ENCODE assay signal across 24 cellular contexts in genomic region chr14:25942090-25942489, GRCh38.
A peak's percentile ranks its signal among the peaks of the same experiment; 100 is the strongest.
DNase-seq lines count a peak whose midpoint lies in the region; ATAC-seq, FAIRE-seq and TF ChIP-seq lines count a peak whose summit lies in the region.
"Had no signal": no experiment of that assay in that cellular context is flagged by ENCODE, and none has a peak within 500 bp of the region (broad histone marks: within the 10 kb centered on the region; RNA-seq: fewer than 3 reads in every experiment).

No MANE protein-coding gene starts in this region.

- TF ChIP-seq RAD21 in HepG2 (CRISPR knock-in tag; IDR thresholded peaks at IDR 0.05): no peak
- no peak for TF ChIP-seq RAD21 in H1 (IDR thresholded peaks at IDR 0.05 in 1 of 2, conservative IDR thresholded peaks at IDR 0.05 in 1 of 2; ENCODE audit: low read depth in 2 of 2, low read length in 2 of 2)

- H2BK5ac ChIP-seq in H1 (ENCODE audit: low read depth, low read length) (no peak overlapping the region), neuronal stem cell (ENCODE audit: low read length) (no peak overlapping the region)

- H3K4me1 ChIP-seq in HepG2 (ENCODE audit: insufficient read depth, low read length) (no peaks in the 10 kb centered on the region), right lobe of liver (no peaks in the 10 kb centered on the region), H1 (replicated peaks in 1 of 4; ENCODE audit: control insufficient read depth in 3 of 4, insufficient read depth in 4 of 4, low read length in 3 of 4) (no peaks in the 10 kb centered on the region), neuronal stem cell (ENCODE audit: control insufficient read depth in 2 of 2, insufficient read depth in 1 of 2, low read depth in 1 of 2, low read length in 2 of 2) (peaks cover 0 to 2% of the 10 kb centered on the region in 2 donors), gastrocnemius medialis (no peaks in the 10 kb centered on the region)
- H3K4me1 ChIP-seq: BE2C, BLaER1 had no signal

- ATAC-seq in HepG2 (no peak), right lobe of liver (no peak), gastrocnemius medialis (no peak)
- ATAC-seq: GM12878 had no signal

- H3K79me1 ChIP-seq in H1 (ENCODE audit: low read depth, low read length) (no peaks in the 10 kb centered on the region), neuronal stem cell (ENCODE audit: low read depth, low read length) (no peaks in the 10 kb centered on the region)

- H3K9ac ChIP-seq in HepG2 (ENCODE audit: insufficient read depth, low read depth, low read length) (no peak overlapping the region), H1 (replicated peaks in 1 of 4; ENCODE audit: extremely low read depth in 1 of 4, low read depth in 3 of 4, low read length in 3 of 4) (no peak overlapping the region), neuronal stem cell (ENCODE audit: low read depth, low read length, poor library complexity) (no peak overlapping the region)
- H3K9ac ChIP-seq: BLaER1 had no signal

- BruUV-seq in HepG2 (replicated peaks; lab: Mats Ljungman, UMichigan): no TSS peak

- H3K4me3 ChIP-seq in HepG2 (replicated peaks in 1 of 3; ENCODE audit: insufficient read depth in 1 of 3, low read depth in 2 of 3, low read length in 3 of 3) (no peak overlapping the region), right lobe of liver (no peak overlapping the region), H1 (ENCODE audit: extremely low read depth in 1 of 4, insufficient read depth in 2 of 4, low read depth in 3 of 4, low read length in 4 of 4) (no peak overlapping the region), neuronal stem cell (ENCODE audit: low read length in 2 of 2) (no peak overlapping the region), gastrocnemius medialis (no peak overlapping the region)
- H3K4me3 ChIP-seq: BLaER1, GM12878 had no signal

- POLR2A ChIA-PET in HepG2 (lab: Yijun Ruan, JAX) (no interaction called here), H1 (lab: Charles Lee; ENCODE audit: partially characterized antibody) (no interaction called here)

- H3K56ac ChIP-seq in H1 (replicated peaks; ENCODE audit: insufficient read length, low read depth, low read length): no peak overlapping the region

- no peak overlapping the region for H3K4me2 ChIP-seq in HepG2 (ENCODE audit: low read depth, low read length)
- no peak overlapping the region for H3K4me2 ChIP-seq in H1 (ENCODE audit: insufficient read depth in 1 of 2, low read depth in 2 of 2, low read length in 2 of 2)
- H3K4me2 ChIP-seq in neuronal stem cell (ENCODE audit: insufficient read depth, low read length, poor library complexity, severe bottlenecking): no peak overlapping the region
- H3K4me2 ChIP-seq: BLaER1 had no signal

- H2BK120ac ChIP-seq in H1 (replicated peaks; ENCODE audit: low read depth, low read length): no peak overlapping the region
- no peak overlapping the region for H2BK120ac ChIP-seq in neuronal stem cell (ENCODE audit: low read depth, low read length)

- FAIRE-seq in HepG2 (lab: Jason Lieb, UNC) (no peak), H1 (lab: Jason Lieb, UNC) (no peak)
- FAIRE-seq: GM12878, GM12892, GM18507 had no signal

- TF ChIP-seq EP300 in HepG2 (IDR thresholded peaks at IDR 0.05; ENCODE audit: low read depth in 2 of 2, low read length in 2 of 2) (no peak), HepG2 (CRISPR knock-in tag; IDR thresholded peaks at IDR 0.05; ENCODE audit: borderline replicate concordance) (no peak), H1 (IDR thresholded peaks at IDR 0.05; ENCODE audit: borderline replicate concordance in 1 of 2, low read depth in 2 of 2, low read length in 2 of 2) (no peak)

- H2BK12ac ChIP-seq in H1 (ENCODE audit: low read depth, low read length): no peak overlapping the region
- H2BK12ac ChIP-seq in neuronal stem cell (ENCODE audit: low read length): no peak overlapping the region

- H3K14ac ChIP-seq in H1 (ENCODE audit: insufficient read length) (no peak overlapping the region), neuronal stem cell (ENCODE audit: low read length) (no peak overlapping the region)

- no peaks in the 10 kb centered on the region for H3K36me3 ChIP-seq in HepG2 (replicated peaks in 1 of 2; ENCODE audit: control insufficient read depth in 1 of 2, insufficient read depth in 2 of 2, low read length in 2 of 2)
- no peaks in the 10 kb centered on the region for H3K36me3 ChIP-seq in right lobe of liver
- no peaks in the 10 kb centered on the region for H3K36me3 ChIP-seq in H1 (ENCODE audit: control insufficient read depth in 2 of 4, insufficient read depth in 4 of 4, low read length in 3 of 4)
- H3K36me3 ChIP-seq in neuronal stem cell (replicated peaks in 1 of 2; ENCODE audit: control insufficient read depth in 2 of 2, insufficient read depth in 2 of 2, low read length in 2 of 2): no peaks in the 10 kb centered on the region
- H3K36me3 ChIP-seq in gastrocnemius medialis: no peaks in the 10 kb centered on the region
- H3K36me3 ChIP-seq: BE2C, BLaER1 had no signal

- H4K8ac ChIP-seq in H1 (ENCODE audit: extremely low read depth, insufficient read depth, low read length) (no peak overlapping the region), neuronal stem cell (ENCODE audit: low read depth, low read length) (no peak overlapping the region)

- intact Hi-C loops in HepG2 (cut with micrococcal nuclease; ENCODE audit: unreplicated experiment) (no loop called here), right lobe of liver (cut with DNase I) (no loop called here), gastrocnemius medialis (cut with DNase I; ENCODE audit: low total_unique reads) (no loop called here)

- H3K23ac ChIP-seq in H1 (ENCODE audit: insufficient read length): no peak overlapping the region
- H3K23ac ChIP-seq in neuronal stem cell (ENCODE audit: low read depth, low read length, poor library complexity): no peak overlapping the region

- no peaks in the 10 kb centered on the region for H3K23me2 ChIP-seq in H1 (ENCODE audit: low read depth, low read length)

- H2AK5ac ChIP-seq in H1 (ENCODE audit: low read depth, low read length): no peak overlapping the region
- H2AK5ac ChIP-seq in neuronal stem cell (ENCODE audit: low read depth, low read length): no peak overlapping the region

- H2BK20ac ChIP-seq in H1 (ENCODE audit: low read length): no peak overlapping the region

- H3K9me3 ChIP-seq in HepG2 (ENCODE audit: low read length): peaks cover 100% of the 10 kb centered on the region
- H3K9me3 ChIP-seq in right lobe of liver: no peaks in the 10 kb centered on the region
- H3K9me3 ChIP-seq in H1 (ENCODE audit: insufficient read depth in 2 of 2, low read depth in 1 of 2, low read length in 1 of 2): no peaks in the 10 kb centered on the region
- H3K9me3 ChIP-seq in neuronal stem cell (replicated peaks in 1 of 2; ENCODE audit: control insufficient read depth in 2 of 2, insufficient read depth in 1 of 2, low read depth in 1 of 2, low read length in 2 of 2): peaks cover under 1 to 2% of the 10 kb centered on the region in 2 donors
- H3K9me3 ChIP-seq in gastrocnemius medialis: no peaks in the 10 kb centered on the region
- H3K9me3 ChIP-seq: BE2C, BLaER1 had no signal

- H2AFZ ChIP-seq in HepG2 (ENCODE audit: low read length): no peak overlapping the region
- 0 out of 2 replicates have a peak overlapping the region, but pooled peaks have one; percentile 37 for H2AFZ ChIP-seq in H1 (ENCODE audit: low read length)
- no peak overlapping the region for H2AFZ ChIP-seq in neuronal stem cell (ENCODE audit: low read length)

- no peaks in the 10 kb centered on the region for H3K27me3 ChIP-seq in HepG2 (ENCODE audit: control insufficient read depth in 1 of 2, insufficient read depth in 2 of 2, low read length in 2 of 2)
- H3K27me3 ChIP-seq in right lobe of liver: no peaks in the 10 kb centered on the region
- H3K27me3 ChIP-seq in H1 (replicated peaks in 1 of 4; ENCODE audit: control insufficient read depth in 3 of 4, extremely low read depth in 1 of 4, insufficient read depth in 3 of 4, low read length in 3 of 4): no peaks in the 10 kb centered on the region; a peak in 1 of 7 replicates
- no peaks in the 10 kb centered on the region for H3K27me3 ChIP-seq in neuronal stem cell (ENCODE audit: control insufficient read depth in 3 of 3, insufficient read depth in 3 of 3, low read depth in 1 of 3, low read length in 3 of 3)
- no peaks in the 10 kb centered on the region for H3K27me3 ChIP-seq in gastrocnemius medialis
- H3K27me3 ChIP-seq: BE2C, BLaER1 had no signal

- TF ChIP-seq CTCF in HepG2 (CRISPR knock-in tag; IDR thresholded peaks at IDR 0.05): no peak
- no peak for TF ChIP-seq CTCF in right lobe of liver (IDR thresholded peaks at IDR 0.05)
- TF ChIP-seq CTCF in H1 (IDR thresholded peaks at IDR 0.05; ENCODE audit: control extremely low read depth in 1 of 3, insufficient read depth in 1 of 3, low read depth in 1 of 3, low read length in 3 of 3): no peak
- TF ChIP-seq CTCF in gastrocnemius medialis (IDR thresholded peaks at IDR 0.05 in 4 of 5, conservative IDR thresholded peaks at IDR 0.05 in 1 of 5): no peak

- WGBS in HepG2 (ENCODE audit: low lambda C conversion rate): 2% methylated on average over 3 of the region's 3 CpGs
- WGBS in right lobe of liver (ENCODE audit: insufficient coverage, low coverage, low lambda C conversion rate, missing lambda C conversion rate): 38% methylated on average over 3 of the region's 3 CpGs
- WGBS in H1 (ENCODE audit: extremely low coverage in 1 of 2, insufficient coverage in 1 of 2, insufficient read length in 1 of 2, insufficient replicate concordance in 2 of 2, low coverage in 1 of 2, low lambda C conversion rate in 2 of 2, missing lambda C conversion rate in 1 of 2), 2 experiments: 95% methylated on average over 3 of the region's 3 CpGs; no CpG with 5 or more reads in 1 of the 2 experiments
- WGBS in neuronal stem cell (ENCODE audit: extremely low coverage in 2 of 2, insufficient read length in 2 of 2, insufficient replicate concordance in 1 of 2), 2 donors: no CpG with 5 or more reads among the region's 3 CpGs

- H3K27ac ChIP-seq in HepG2 (ENCODE audit: extremely low read length, insufficient read depth, low read length) (no peak overlapping the region), right lobe of liver (no peak overlapping the region), H1 (ENCODE audit: low read depth, low read length) (no peak overlapping the region), neuronal stem cell (replicated peaks; ENCODE audit: low read length) (no peak overlapping the region), gastrocnemius medialis (no peak overlapping the region)
- H3K27ac ChIP-seq: 22Rv1, BLaER1 had no signal

- DNase-seq in HepG2 (ENCODE audit: low spot score) (no peak), right lobe of liver (no peak), H1 (ENCODE audit: low read depth in 1 of 2, low spot score in 2 of 2) (no peak), neuronal stem cell (ENCODE audit: low spot score) (no peak), gastrocnemius medialis (no peak)
- DNase-seq: ACHN; BE2C; C1 segment of cervical spinal cord; CD4-positive, alpha-beta memory T cell; CD4-positive, CD25-positive, alpha-beta regulatory T cell; CD8-positive, alpha-beta memory T cell; COR-L47; DMS 273 treated with DMSO at 0.1 percent for 48 hours; DMS153; DMS53; DMS79; DND-41; EL; GDM1 had no signal

- H3K18ac ChIP-seq in H1 (ENCODE audit: extremely low read depth, low read length) (no peak overlapping the region), neuronal stem cell (ENCODE audit: low read length) (no peak overlapping the region)

- CTCF ChIA-PET in HepG2 (lab: Yijun Ruan, JAX; ENCODE audit: low intra/inter-chr PET ratio, low total read pairs) (no interaction called here), H1 (lab: Charles Lee; ENCODE audit: partially characterized antibody) (interaction anchor here (0.9 to 1.3 kb wide), 2 partner anchors 11 to 66 kb away, joined by 3 read pairs; no protein-coding TSS in a partner anchor)

- no peak overlapping the region for H3K4ac ChIP-seq in H1 (replicated peaks; ENCODE audit: insufficient read length, low read depth, low read length)
- no peak overlapping the region for H3K4ac ChIP-seq in neuronal stem cell (ENCODE audit: low read length)

- H4K91ac ChIP-seq in H1 (replicated peaks; ENCODE audit: insufficient read length, low read length): no peak overlapping the region
- no peak overlapping the region for H4K91ac ChIP-seq in neuronal stem cell (ENCODE audit: low read depth, low read length, poor library complexity)

- no peak for TF ChIP-seq POLR2A in HepG2 (IDR thresholded peaks at IDR 0.05; ENCODE audit: insufficient read depth in 1 of 2, low read depth in 2 of 2, low read length in 2 of 2)
- no peak for TF ChIP-seq POLR2A in right lobe of liver (IDR thresholded peaks at IDR 0.05)
- no peak for TF ChIP-seq POLR2A in H1 (IDR thresholded peaks at IDR 0.05; ENCODE audit: control extremely low read depth in 1 of 2, low read depth in 2 of 2, low read length in 2 of 2)
- TF ChIP-seq POLR2A in gastrocnemius medialis (IDR thresholded peaks at IDR 0.05): no peak

- in situ Hi-C loops in HepG2 (cut with HindIII; ENCODE audit: extremely low pct_ligation_motif_present, low pct_unique_long_range_greater_than_20kb) (no loop called here), gastrocnemius medialis (cut with MboI; ENCODE audit: low sequenced_read_pairs in 4 of 4) (no loop called here)

- no peaks in the 10 kb centered on the region for H3K79me2 ChIP-seq in HepG2 (ENCODE audit: insufficient read depth, low read length)
- no peaks in the 10 kb centered on the region for H3K79me2 ChIP-seq in H1 (ENCODE audit: control insufficient read depth in 1 of 2, insufficient read depth in 2 of 2, low read length in 2 of 2)

- H4K5ac ChIP-seq in H1 (ENCODE audit: insufficient read length, low read depth, low read length): no peak overlapping the region

- H4K20me1 ChIP-seq in HepG2 (ENCODE audit: insufficient read depth, low read length) (no peaks in the 10 kb centered on the region), H1 (replicated peaks in 1 of 2; ENCODE audit: control insufficient read depth in 1 of 2, insufficient read depth in 2 of 2, low read length in 2 of 2) (no peaks in the 10 kb centered on the region)
- H4K20me1 ChIP-seq: BLaER1 had no signal

- H2BK15ac ChIP-seq in H1 (ENCODE audit: low read length) (no peak overlapping the region), neuronal stem cell (ENCODE audit: low read length) (no peak overlapping the region)

Comparison
In these comparisons a context has a peak if more than half of its experiments do, and no peak if none do; other contexts are left out.
1. Of the 41 proteins assayed by ChIP-seq in both HepG2 and H1: peak only in HepG2: MAFK; only in H1: none; in both: none; in neither: 40.